Comparison of ENCODE assay signal across 1 cellular context in genomic region chr3:186973702-186974101, GRCh38.
TF ChIP-seq lines count a peak whose summit lies in the region.

No MANE protein-coding gene starts in this region.

TF ChIP-seq in H1, 55 proteins besides CTCF, POLR2A, EP300 and RAD21:
- no peak for TF ChIP-seq E2F6 (IDR thresholded peaks at IDR 0.05)
- no peak for TF ChIP-seq GTF2F1 (IDR thresholded peaks at IDR 0.05; ENCODE audit: borderline replicate concordance, low read depth, low read length)
- no peak for TF ChIP-seq SRF (IDR thresholded peaks at IDR 0.05; ENCODE audit: low read depth, low read length)
- no peak for TF ChIP-seq CBX5 (IDR thresholded peaks at IDR 0.05; ENCODE audit: low read depth, low read length)
- no peak for TF ChIP-seq SIX5 (IDR thresholded peaks at IDR 0.05; ENCODE audit: low read depth, low read length)
- no peak for TF ChIP-seq USF2 (IDR thresholded peaks at IDR 0.05; ENCODE audit: low read length)
- no peak for TF ChIP-seq ATF3 (IDR thresholded peaks at IDR 0.05; ENCODE audit: insufficient read depth, low read depth, low read length)
- TF ChIP-seq MAFK (IDR thresholded peaks at IDR 0.05; ENCODE audit: low read depth, low read length), result no peak
- TF ChIP-seq JUND (IDR thresholded peaks at IDR 0.05; ENCODE audit: low read length), result no peak
- TF ChIP-seq CHD7 (IDR thresholded peaks at IDR 0.05; ENCODE audit: insufficient replicate concordance, low read length), result no peak
- TF ChIP-seq HDAC6 (IDR thresholded peaks at IDR 0.05; ENCODE audit: low read depth, low read length), result no peak
- no peak for TF ChIP-seq CBX8 (IDR thresholded peaks at IDR 0.05; ENCODE audit: borderline replicate concordance, low read depth, low read length)
